39 cellular contexts compared by ENCODE assay signal in genomic region chr5:133739381-133739780, GRCh38.
"Had no signal": no experiment of that assay in that cellular context is flagged by ENCODE, and none has a peak within 500 bp of the region (broad histone marks: within the 10 kb centered on the region; RNA-seq: fewer than 3 reads in every experiment).

No MANE protein-coding gene starts in this region.

- H3K9me3 Mint-ChIP-seq: activated naive CD4-positive, alpha-beta T cell treated with anti-CD3 and anti-CD28 coated beads for 36 hours; activated naive CD4-positive, alpha-beta T cell treated with anti-CD3 and anti-CD28 coated beads, Interleukin-2, amount 10 ng/mL, durations not matched to agents 7 days and 5 days; activated naive CD4-positive, alpha-beta T cell treated with anti-CD3 and anti-CD28 coated beads, Interleukin-2, amount 50 U/mL, for 24 hours; activated naive CD4-positive, alpha-beta T cell treated with anti-CD3 and anti-CD28 coated beads, Interleukin-2, amount 50 U/mL, for 72 hours; activated naive CD8-positive, alpha-beta T cell treated with anti-CD3 and anti-CD28 coated beads for 36 hours; activated naive CD8-positive, alpha-beta T cell treated with anti-CD3 and anti-CD28 coated beads, Interleukin-2, amount 10 ng/mL, durations not matched to agents 7 days and 5 days; activated naive CD8-positive, alpha-beta T cell treated with anti-CD3 and anti-CD28 coated beads, Interleukin-2, amount 50 U/mL, for 24 hours; activated T-cell treated with anti-CD3 and anti-CD28 coated beads, Interleukin-2, amount 50 U/mL, for 24 hours; activated T-cell treated with anti-CD3 and anti-CD28 coated beads, Interleukin-2, amount 50 U/mL, for 4 hours; activated T-cell treated with anti-CD3 and anti-CD28 coated beads, Interleukin-2, amount 50 U/mL, for 72 hours; activated T-helper 1 cell treated with anti-CD3 and anti-CD28 coated beads, Interleukin-12 subunit alpha, Interleukin-12 subunit beta, Interleukin-2, Interleukin-4 antibody, amounts not matched to agents 30 ng/mL and 10 ng/mL and 1 ng/mL, durations not matched to agents 14 hours and 24 hours and 36 hours; activated T-helper 17 cell treated with anti-CD3 and anti-CD28 coated beads, Interleukin-2, amount 50 U/mL, for 72 hours; activated T-helper 2 cell treated with anti-CD3 and anti-CD28 coated beads, Interferon-gamma antibody, Interleukin-2, Interleukin-4, amounts not matched to agents 10 μg/mL and 5 μg/mL and 100 μg/mL, durations not matched to agents 14 hours and 24 hours and 36 hours; central memory CD8-positive, alpha-beta T cell had no signal

- H3K4me1 Mint-ChIP-seq: activated naive CD4-positive, alpha-beta T cell treated with anti-CD3 and anti-CD28 coated beads, Interleukin-2, amount 10 ng/mL, durations not matched to agents 7 days and 5 days; activated naive CD4-positive, alpha-beta T cell treated with anti-CD3 and anti-CD28 coated beads, Interleukin-2, amount 50 U/mL, for 24 hours; activated T-helper 17 cell treated with anti-CD3 and anti-CD28 coated beads, Interleukin-2, amount 50 U/mL, for 72 hours; central memory CD8-positive, alpha-beta T cell had no signal

- H3K36me3 ChIP-seq: adrenal gland, ascending aorta, brain microvascular endothelial cell, breast epithelium, cardiac muscle cell had no signal

- H3K9me3 ChIP-seq: adrenal gland, ascending aorta, body of pancreas, breast epithelium had no signal

- H3K27ac Mint-ChIP-seq: activated naive CD4-positive, alpha-beta T cell treated with anti-CD3 and anti-CD28 coated beads for 36 hours; activated naive CD4-positive, alpha-beta T cell treated with anti-CD3 and anti-CD28 coated beads, Interleukin-2, amount 10 ng/mL, durations not matched to agents 7 days and 5 days; activated naive CD4-positive, alpha-beta T cell treated with anti-CD3 and anti-CD28 coated beads, Interleukin-2, amount 50 U/mL, for 24 hours; activated naive CD4-positive, alpha-beta T cell treated with anti-CD3 and anti-CD28 coated beads, Interleukin-2, amount 50 U/mL, for 72 hours; activated naive CD8-positive, alpha-beta T cell; activated naive CD8-positive, alpha-beta T cell treated with anti-CD3 and anti-CD28 coated beads for 36 hours; activated naive CD8-positive, alpha-beta T cell treated with anti-CD3 and anti-CD28 coated beads, Interleukin-2, amount 10 ng/mL, durations not matched to agents 7 days and 5 days; activated naive CD8-positive, alpha-beta T cell treated with anti-CD3 and anti-CD28 coated beads, Interleukin-2, amount 50 U/mL, for 24 hours; activated T-cell treated with anti-CD3 and anti-CD28 coated beads, Interleukin-2, amount 50 U/mL, for 24 hours; activated T-cell treated with anti-CD3 and anti-CD28 coated beads, Interleukin-2, amount 50 U/mL, for 72 hours; activated T-helper 1 cell treated with anti-CD3 and anti-CD28 coated beads, Interleukin-12 subunit alpha, Interleukin-12 subunit beta, Interleukin-2, Interleukin-4 antibody, amounts not matched to agents 30 ng/mL and 10 ng/mL and 1 ng/mL, durations not matched to agents 14 hours and 24 hours and 36 hours; activated T-helper 17 cell treated with anti-CD3 and anti-CD28 coated beads, Interleukin-2, amount 50 U/mL, for 72 hours; activated T-helper 2 cell treated with anti-CD3 and anti-CD28 coated beads, Interferon-gamma antibody, Interleukin-2, Interleukin-4, amounts not matched to agents 10 μg/mL and 5 μg/mL and 100 μg/mL, durations not matched to agents 14 hours and 24 hours and 36 hours; brain had no signal

- H3K27ac ChIP-seq: adrenal gland, ascending aorta, body of pancreas, brain microvascular endothelial cell, breast epithelium, cardiac muscle cell had no signal

- H3K36me3 Mint-ChIP-seq: activated naive CD4-positive, alpha-beta T cell treated with anti-CD3 and anti-CD28 coated beads, Interleukin-2, amount 10 ng/mL, durations not matched to agents 7 days and 5 days; activated naive CD4-positive, alpha-beta T cell treated with anti-CD3 and anti-CD28 coated beads, Interleukin-2, amount 50 U/mL, for 24 hours; activated naive CD4-positive, alpha-beta T cell treated with anti-CD3 and anti-CD28 coated beads, Interleukin-2, amount 50 U/mL, for 72 hours; activated naive CD8-positive, alpha-beta T cell; activated naive CD8-positive, alpha-beta T cell treated with anti-CD3 and anti-CD28 coated beads for 36 hours; activated naive CD8-positive, alpha-beta T cell treated with anti-CD3 and anti-CD28 coated beads, Interleukin-2, amount 10 ng/mL, durations not matched to agents 7 days and 5 days; brain had no signal

- DNase-seq: activated effector memory CD4-positive, alpha-beta T cell treated with anti-CD3 and anti-CD28 coated beads, Interleukin-2, amount 50 U/mL, for 16 hours; activated effector memory CD4-positive, alpha-beta T cell treated with Interleukin-2 at 50 U/mL for 16 hours; activated gamma-delta T cell; activated gamma-delta T cell treated with Interleukin-2 at 50 U/mL for 16 hours; activated naive CD4-positive, alpha-beta T cell; activated naive CD4-positive, alpha-beta T cell treated with anti-CD3 and anti-CD28 coated beads for 36 hours; activated naive CD4-positive, alpha-beta T cell treated with anti-CD3 and anti-CD28 coated beads, Interleukin-2, amount 10 ng/mL, durations not matched to agents 7 days and 5 days; activated naive CD4-positive, alpha-beta T cell treated with anti-CD3 and anti-CD28 coated beads, Interleukin-2, amount 50 U/mL, for 16 hours; activated naive CD4-positive, alpha-beta T cell treated with Interleukin-2 at 50 U/mL for 16 hours; activated naive CD8-positive, alpha-beta T cell treated with anti-CD3 and anti-CD28 coated beads for 36 hours; activated naive CD8-positive, alpha-beta T cell treated with anti-CD3 and anti-CD28 coated beads, Interleukin-2, amount 10 ng/mL, durations not matched to agents 7 days and 5 days; activated naive CD8-positive, alpha-beta T cell treated with anti-CD3 and anti-CD28 coated beads, Interleukin-2, amount 50 U/mL, for 24 hours; activated T-cell treated with anti-CD3 and anti-CD28 coated beads for 4 hours; activated T-cell treated with anti-CD3 and anti-CD28 coated beads, Interleukin-2, amount 50 U/mL, for 1 hour; activated T-cell treated with anti-CD3 and anti-CD28 coated beads, Interleukin-2, amount 50 U/mL, for 24 hours; activated T-cell treated with anti-CD3 and anti-CD28 coated beads, Interleukin-2, amount 50 U/mL, for 4 hours; activated T-cell treated with anti-CD3 and anti-CD28 coated beads, Interleukin-2, amount 50 U/mL, for 48 hours; activated T-cell treated with anti-CD3 and anti-CD28 coated beads, Interleukin-2, amount 50 U/mL, for 72 hours; adrenal gland; amniotic stem cell; amygdala; anterior cingulate cortex; aorta; body of pancreas; brain microvascular endothelial cell; caudate nucleus; central memory CD4-positive, alpha-beta T cell; cerebellar nuclear complex had no signal

- H3K4me3 Mint-ChIP-seq: activated naive CD4-positive, alpha-beta T cell treated with anti-CD3 and anti-CD28 coated beads for 36 hours; activated naive CD4-positive, alpha-beta T cell treated with anti-CD3 and anti-CD28 coated beads, Interleukin-2, amount 10 ng/mL, durations not matched to agents 7 days and 5 days; activated naive CD4-positive, alpha-beta T cell treated with anti-CD3 and anti-CD28 coated beads, Interleukin-2, amount 50 U/mL, for 24 hours; activated naive CD8-positive, alpha-beta T cell; activated naive CD8-positive, alpha-beta T cell treated with anti-CD3 and anti-CD28 coated beads for 36 hours; activated naive CD8-positive, alpha-beta T cell treated with anti-CD3 and anti-CD28 coated beads, Interleukin-2, amount 10 ng/mL, durations not matched to agents 7 days and 5 days; activated naive CD8-positive, alpha-beta T cell treated with anti-CD3 and anti-CD28 coated beads, Interleukin-2, amount 50 U/mL, for 24 hours; activated T-cell treated with anti-CD3 and anti-CD28 coated beads, Interleukin-2, amount 50 U/mL, for 24 hours; activated T-cell treated with anti-CD3 and anti-CD28 coated beads, Interleukin-2, amount 50 U/mL, for 4 hours; activated T-cell treated with anti-CD3 and anti-CD28 coated beads, Interleukin-2, amount 50 U/mL, for 72 hours; activated T-helper 1 cell treated with anti-CD3 and anti-CD28 coated beads, Interleukin-12 subunit alpha, Interleukin-12 subunit beta, Interleukin-2, Interleukin-4 antibody, amounts not matched to agents 30 ng/mL and 10 ng/mL and 1 ng/mL, durations not matched to agents 14 hours and 24 hours and 36 hours; activated T-helper 17 cell treated with anti-CD3 and anti-CD28 coated beads, Interleukin-2, amount 50 U/mL, for 72 hours; brain; central memory CD8-positive, alpha-beta T cell had no signal

- H3K4me3 ChIP-seq: adrenal gland, ascending aorta, body of pancreas, breast epithelium, cardiac muscle cell had no signal

- H3K4me1 ChIP-seq: adrenal gland, body of pancreas, breast epithelium had no signal

- H3K27me3 ChIP-seq: adrenal gland, ascending aorta, body of pancreas, brain microvascular endothelial cell, breast epithelium, cardiac muscle cell had no signal

- ATAC-seq: activated naive CD4-positive, alpha-beta T cell treated with anti-CD3 and anti-CD28 coated beads, Interleukin-2, amount 50 U/mL, for 72 hours; activated naive CD8-positive, alpha-beta T cell treated with anti-CD3 and anti-CD28 coated beads, Interleukin-2, amount 50 U/mL, for 24 hours; activated T-cell treated with anti-CD3 and anti-CD28 coated beads, Interleukin-2, amount 50 U/mL, for 4 hours; activated T-cell treated with anti-CD3 and anti-CD28 coated beads, Interleukin-2, amount 50 U/mL, for 72 hours; activated T-helper 17 cell treated with anti-CD3 and anti-CD28 coated beads, Interleukin-2, amount 50 U/mL, for 72 hours; body of pancreas had no signal

- H3K27me3 Mint-ChIP-seq: activated naive CD4-positive, alpha-beta T cell treated with anti-CD3 and anti-CD28 coated beads, Interleukin-2, amount 50 U/mL, for 24 hours had no signal
